ENCODE assay signal across 17 cellular contexts in genomic region chr1:175935166-175935565, GRCh38.
A peak's percentile ranks its signal among the peaks of the same experiment; 100 is the strongest.
DNase-seq lines count a peak whose midpoint lies in the region; ATAC-seq and TF ChIP-seq lines count a peak whose summit lies in the region.
"Had no signal": no experiment of that assay in that cellular context is flagged by ENCODE, and none has a peak within 500 bp of the region (broad histone marks: within the 10 kb centered on the region; RNA-seq: fewer than 3 reads in every experiment).

No MANE protein-coding gene starts in this region.

- H3K14ac ChIP-seq in IMR-90 (replicated peaks; ENCODE audit: low read depth, low read length): no peak overlapping the region

- POLR2A ChIA-PET in IMR-90 (lab: Charles Lee; ENCODE audit: unreplicated experiment): no interaction called here

- no peak overlapping the region for H2BK120ac ChIP-seq in IMR-90 (ENCODE audit: low read depth, low read length)
- H2BK120ac ChIP-seq in mesendoderm (ENCODE audit: low read depth, low read length): peak overlapping the region; percentile 88

- no peak overlapping the region for H3K56ac ChIP-seq in IMR-90 (ENCODE audit: extremely low read depth, insufficient read depth, low read length)
- peak overlapping the region; percentile 66 for H3K56ac ChIP-seq in mesendoderm (ENCODE audit: low read length)

- ATAC-seq in IMR-90 (ENCODE audit: low read depth): no peak
- ATAC-seq: A549; CD8-positive, alpha-beta T cell had no signal

- H3K4ac ChIP-seq in IMR-90 (ENCODE audit: low read depth, low read length) (no peak overlapping the region), mesendoderm (ENCODE audit: low read depth, low read length) (no peak overlapping the region)

- peaks cover 8% of the 10 kb centered on the region; the same call in 1 of the 2 replicates for H3K36me3 ChIP-seq in IMR-90 (ENCODE audit: control insufficient read depth, insufficient read depth, low read length)
- H3K36me3 ChIP-seq in ascending aorta: peaks cover 0 to 4% of the 10 kb centered on the region in 2 donors
- H3K36me3 ChIP-seq in mesendoderm (ENCODE audit: control insufficient read depth, insufficient read depth, low read length): no peaks in the 10 kb centered on the region
- H3K36me3 ChIP-seq in colonic mucosa: no peaks in the 10 kb centered on the region

- no peak overlapping the region for H2AK9ac ChIP-seq in IMR-90 (replicated peaks; ENCODE audit: low read depth, low read length, poor library complexity)

- in situ Hi-C loops in IMR-90 (cut with MboI; ENCODE audit: low sequenced_read_pairs): no loop called here

- H3K4me1 ChIP-seq in IMR-90 (ENCODE audit: control insufficient read depth, insufficient read depth, low read length) (0 out of 2 replicates have a peak, but pooled peaks cover 3% of the 10 kb centered on the region), ascending aorta (peaks cover 0 to 13% of the 10 kb centered on the region in 2 donors), mesendoderm (ENCODE audit: control insufficient read depth, low read depth, low read length) (peaks cover 12% of the 10 kb centered on the region), colonic mucosa (no peaks in the 10 kb centered on the region)
- H3K4me1 ChIP-seq: A549; BLaER1 treated with 17β-estradiol and CSF1 and Interleukin-3, amounts not matched to agents 10 nM and 100 nM had no signal

- H3K9ac ChIP-seq in IMR-90 (ENCODE audit: low read depth, low read length): no peak overlapping the region
- no peak overlapping the region for H3K9ac ChIP-seq in mesendoderm (ENCODE audit: low read length)
- no peak overlapping the region for H3K9ac ChIP-seq in colonic mucosa (ENCODE audit: low read depth in 2 of 2, low read length in 2 of 2)
- H3K9ac ChIP-seq: BLaER1 treated with 17β-estradiol and CSF1 and Interleukin-3, amounts not matched to agents 10 nM and 100 nM had no signal

- no peak overlapping the region for H2BK5ac ChIP-seq in IMR-90 (ENCODE audit: low read depth, low read length, poor library complexity, severe bottlenecking)
- peak overlapping the region; percentile 60 for H2BK5ac ChIP-seq in mesendoderm (ENCODE audit: low read length)

- CTCF ChIA-PET in IMR-90 (lab: Yijun Ruan, JAX): interaction anchor here (0.6 to 2.0 kb wide), 2 partner anchors 11 to 160 kb away, joined by 4 read pairs; no protein-coding TSS in a partner anchor

- no peaks in the 10 kb centered on the region for H3K79me2 ChIP-seq in mesendoderm (ENCODE audit: control insufficient read depth, insufficient read depth, low read length)

- H3K23ac ChIP-seq in IMR-90 (ENCODE audit: low read depth, low read length) (no peak overlapping the region), mesendoderm (ENCODE audit: low read length) (no peak overlapping the region)

- no peaks in the 10 kb centered on the region for H4K20me1 ChIP-seq in IMR-90 (ENCODE audit: insufficient read depth, low read length)
- H4K20me1 ChIP-seq: BLaER1 treated with 17β-estradiol and CSF1 and Interleukin-3, amounts not matched to agents 10 nM and 100 nM had no signal

- H3K9me3 ChIP-seq in IMR-90 (ENCODE audit: control insufficient read depth, insufficient read depth, low read length) (no peaks in the 10 kb centered on the region), ascending aorta (no peaks in the 10 kb centered on the region), colonic mucosa (no peaks in the 10 kb centered on the region)
- H3K9me3 ChIP-seq: A549, Caco-2 had no signal

- H4K8ac ChIP-seq in IMR-90 (ENCODE audit: low read depth in 2 of 2, low read length in 2 of 2): no peak overlapping the region
- H4K8ac ChIP-seq in mesendoderm (ENCODE audit: low read depth, low read length): peak overlapping the region; percentile 89

- DNase-seq in IMR-90 (no peak), ascending aorta (ENCODE audit: low spot score in 2 of 2) (no peak), mesendoderm (no peak), erythroblast (lab: John Stamatoyannopoulos, UW) (no peak), 8988T (no peak), NCI-H1417 (lab: John Stamatoyannopoulos, UW) (no peak), colonic mucosa (no peak)
- DNase-seq: AML-193; Caco-2; Calu3; CD4-positive, alpha-beta T cell; CD8-positive, alpha-beta T cell; DMS79 treated with DMSO at 0.1 percent for 48 hours; GF-D8 had no signal

- no peaks in the 10 kb centered on the region for H3K79me1 ChIP-seq in IMR-90 (ENCODE audit: low read depth in 1 of 2, low read length in 2 of 2)
- H3K79me1 ChIP-seq in mesendoderm (ENCODE audit: low read length): no peaks in the 10 kb centered on the region

- no peak overlapping the region for H4K5ac ChIP-seq in IMR-90 (ENCODE audit: low read depth, low read length)
- H4K5ac ChIP-seq in mesendoderm (ENCODE audit: low read length): no peak overlapping the region

- H3K4me3 ChIP-seq in IMR-90 (ENCODE audit: insufficient read depth, low read depth, low read length) (no peak overlapping the region), ascending aorta (no peak overlapping the region), mesendoderm (ENCODE audit: low read length) (no peak overlapping the region), colonic mucosa (no peak overlapping the region)
- H3K4me3 ChIP-seq: A549; BLaER1 treated with 17β-estradiol and CSF1 and Interleukin-3, amounts not matched to agents 10 nM and 100 nM had no signal

- no peak for TF ChIP-seq CTCF in IMR-90 (conservative IDR thresholded peaks at IDR 0.05; ENCODE audit: low read depth, low read length)
- TF ChIP-seq CTCF in ascending aorta (IDR thresholded peaks at IDR 0.05): no peak
- no peak for TF ChIP-seq CTCF in colonic mucosa (IDR thresholded peaks at IDR 0.05)

- H2BK15ac ChIP-seq in IMR-90 (ENCODE audit: low read depth, low read length): no peak overlapping the region; the same call in 2 of the 3 replicates
- H2BK15ac ChIP-seq in mesendoderm (replicated peaks; ENCODE audit: low read depth): peak overlapping the region; percentile 59

- H3K4me2 ChIP-seq in IMR-90 (ENCODE audit: low read depth, low read length): no peak overlapping the region
- H3K4me2 ChIP-seq in mesendoderm (ENCODE audit: low read length): no peak overlapping the region
- H3K4me2 ChIP-seq: A549; BLaER1 treated with 17β-estradiol and CSF1 and Interleukin-3, amounts not matched to agents 10 nM and 100 nM had no signal

- no peak overlapping the region for H3K18ac ChIP-seq in IMR-90 (ENCODE audit: low read depth, low read length)
- peak overlapping the region; percentile 96 for H3K18ac ChIP-seq in mesendoderm (ENCODE audit: low read length)

- intact Hi-C loops in IMR-90 (cut with micrococcal nuclease) (no loop called here), ascending aorta (cut with DNase I) (loop anchor here (5.0 kb wide), 1 partner anchor 42 kb away; no protein-coding TSS in a partner anchor), colonic mucosa (cut with DNase I) (no loop called here)

- dilution Hi-C loops in IMR-90 (cut with HindIII; ENCODE audit: low sequenced_read_pairs, unreplicated experiment): no loop called here

- TF ChIP-seq POLR2A in IMR-90 (IDR thresholded peaks at IDR 0.05; ENCODE audit: low read depth, low read length): no peak
- TF ChIP-seq POLR2A in erythroblast (IDR thresholded peaks at IDR 0.05; ENCODE audit: low read length): no peak

- H3K27ac ChIP-seq in IMR-90 (ENCODE audit: insufficient read depth, low read length) (no peak overlapping the region), ascending aorta (peak overlapping the region; percentile 26 to 42), mesendoderm (ENCODE audit: low read depth, low read length) (peak overlapping the region; percentile 4), colonic mucosa (no peak overlapping the region)
- H3K27ac ChIP-seq: A549; BLaER1 treated with 17β-estradiol and CSF1 and Interleukin-3, amounts not matched to agents 10 nM and 100 nM; C4-2B had no signal

- no peak overlapping the region for H2BK20ac ChIP-seq in IMR-90 (ENCODE audit: low read depth, low read length)

- BruUV-seq in IMR-90 (replicated peaks; lab: Mats Ljungman, UMichigan): no TSS peak

- H4K91ac ChIP-seq in IMR-90 (ENCODE audit: insufficient read depth, low read depth, low read length): no peak overlapping the region

- no peak for TF ChIP-seq RAD21 in IMR-90 (IDR thresholded peaks at IDR 0.05; ENCODE audit: low read length)

- H2AK5ac ChIP-seq in IMR-90 (ENCODE audit: low read depth, low read length): 0 out of 2 replicates have a peak overlapping the region, but pooled peaks have one; percentile 18
- H2AK5ac ChIP-seq in mesendoderm (ENCODE audit: low read length): no peak overlapping the region

- no peak overlapping the region for H2AFZ ChIP-seq in IMR-90 (replicated peaks; ENCODE audit: low read length, poor library complexity)

- WGBS in IMR-90 (ENCODE audit: extremely low coverage in 2 of 2, insufficient read length in 1 of 2), 2 experiments: no CpG with 5 or more reads among the region's 3 CpGs
- WGBS in mesendoderm (ENCODE audit: extremely low coverage, insufficient coverage, low lambda C conversion rate): no CpG with 5 or more reads among the region's 3 CpGs

- no peaks in the 10 kb centered on the region for H3K9me1 ChIP-seq in IMR-90 (ENCODE audit: insufficient read depth, low read length)

- no peaks in the 10 kb centered on the region for H3K27me3 ChIP-seq in IMR-90 (ENCODE audit: control insufficient read depth, insufficient read depth, low read length)
- H3K27me3 ChIP-seq in ascending aorta: no peaks in the 10 kb centered on the region
- H3K27me3 ChIP-seq in mesendoderm (ENCODE audit: insufficient read depth, low read length, poor library complexity): no peaks in the 10 kb centered on the region
- no peaks in the 10 kb centered on the region for H3K27me3 ChIP-seq in colonic mucosa
- H3K27me3 ChIP-seq: BLaER1 treated with 17β-estradiol and CSF1 and Interleukin-3, amounts not matched to agents 10 nM and 100 nM had no signal

TF ChIP-seq in IMR-90, 13 proteins besides CTCF, POLR2A, EP300 and RAD21:
- TF ChIP-seq RCOR1 (IDR thresholded peaks at IDR 0.05; ENCODE audit: insufficient replicate concordance, low read length) (no peak), MAZ (IDR thresholded peaks at IDR 0.05; ENCODE audit: borderline replicate concordance, low read depth, low read length) (no peak), RFX5 (IDR thresholded peaks at IDR 0.05; ENCODE audit: low read depth, low read length) (no peak)
- TF ChIP-seq, protein P1, sequence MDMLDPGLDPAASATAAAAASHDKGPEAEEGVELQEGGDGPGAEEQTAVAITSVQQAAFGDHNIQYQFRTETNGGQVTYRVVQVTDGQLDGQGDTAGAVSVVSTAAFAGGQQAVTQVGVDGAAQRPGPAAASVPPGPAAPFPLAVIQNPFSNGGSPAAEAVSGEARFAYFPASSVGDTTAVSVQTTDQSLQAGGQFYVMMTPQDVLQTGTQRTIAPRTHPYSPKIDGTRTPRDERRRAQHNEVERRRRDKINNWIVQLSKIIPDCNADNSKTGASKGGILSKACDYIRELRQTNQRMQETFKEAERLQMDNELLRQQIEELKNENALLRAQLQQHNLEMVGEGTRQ (IDR thresholded peaks at IDR 0.05; ENCODE audit: low read depth, low read length): no peak

Comparison
In these comparisons a context has a peak if more than half of its experiments do, and no peak if none do; other contexts are left out.
1. H3K27ac ChIP-seq: peak in ascending aorta (2 of 2) and mesendoderm (single experiment); none in IMR-90 (single experiment) and colonic mucosa (single experiment).